18 cellular contexts compared by ENCODE assay signal in genomic region chr22:39927544-39927943, GRCh38. TPM values are rescaled to one million over a fixed set of nuclear protein-coding genes. Genes with fewer than 3 reads are reported as not detected.
DNase-seq lines count a peak whose midpoint lies in the region; ATAC-seq, FAIRE-seq and TF ChIP-seq lines count a peak whose summit lies in the region.
"Had no signal": no experiment of that assay in that cellular context is flagged by ENCODE, and none has a peak within 500 bp of the region (broad histone marks: within the 10 kb centered on the region; RNA-seq: fewer than 3 reads in every experiment).

No MANE protein-coding gene starts in this region.

- no peak overlapping the region for H3K27ac Mint-ChIP-seq in activated naive CD4-positive, alpha-beta T cell treated with anti-CD3 and anti-CD28 coated beads for 36 hours
- H3K27ac Mint-ChIP-seq: memory B cell had no signal

- DNase-seq in activated naive CD4-positive, alpha-beta T cell treated with anti-CD3 and anti-CD28 coated beads for 36 hours = peak; percentile 69
- no peak for DNase-seq in activated naive CD4-positive, alpha-beta T cell treated with Interleukin-2 at 50 U/mL for 16 hours
- DNase-seq in HuH-7 (ENCODE audit: low spot score) = peak; percentile 27
- DNase-seq in choroid plexus epithelial cell (ENCODE audit: low read depth) = no peak
- peak; percentile 54 for DNase-seq in stimulated activated naive CD8-positive, alpha-beta T cell treated with anti-CD3 and anti-CD28 coated beads, Interleukin-15, Interleukin-2, amounts not matched to agents 100 U/mL and 50 U/mL, for 24 hours
- DNase-seq in GM12892 (ENCODE audit: insufficient read length) = no peak
- no peak for DNase-seq in germinal center (ENCODE audit: low spot score)
- DNase-seq: activated effector memory CD4-positive, alpha-beta T cell treated with Interleukin-2 at 50 U/mL for 16 hours; AML-193; central memory CD4-positive, alpha-beta T cell; NCI-H2029 treated with DMSO at 0.1 percent for 48 hours; SK-N-SH had no signal

- TF ChIP-seq CTCF in choroid plexus epithelial cell (conservative IDR thresholded peaks at IDR 0.05; ENCODE audit: low read depth, low read length) = peak; percentile 18

- no peak overlapping the region for H3K4me3 Mint-ChIP-seq in activated naive CD4-positive, alpha-beta T cell treated with anti-CD3 and anti-CD28 coated beads for 36 hours
- H3K4me3 Mint-ChIP-seq: memory B cell had no signal

- CTCF ChIA-PET in activated naive CD4-positive, alpha-beta T cell treated with anti-CD3 and anti-CD28 coated beads for 36 hours (lab: Charles Lee) = interaction anchor here (0.6 to 4.4 kb wide), 6 partner anchors 9 to 420 kb away, joined by 3 to 35 read pairs (median 4); no protein-coding TSS in a partner anchor

- no peak overlapping the region for H3K4me3 ChIP-seq in choroid plexus epithelial cell (ENCODE audit: low read depth, low read length)
- H3K4me3 ChIP-seq: vagina had no signal

- FAIRE-seq in GM12892 (lab: Jason Lieb, UNC) = no peak

- peaks cover 33% of the 10 kb centered on the region for H3K4me1 Mint-ChIP-seq in activated naive CD4-positive, alpha-beta T cell treated with anti-CD3 and anti-CD28 coated beads for 36 hours (ENCODE audit: low read depth)

- H3K27me3 Mint-ChIP-seq in activated naive CD4-positive, alpha-beta T cell treated with anti-CD3 and anti-CD28 coated beads for 36 hours (ENCODE audit: low read depth) = no peaks in the 10 kb centered on the region
- H3K27me3 Mint-ChIP-seq: memory B cell had no signal

- peak; percentile 16 for ATAC-seq in stimulated activated naive CD8-positive, alpha-beta T cell treated with anti-CD3 and anti-CD28 coated beads, Interleukin-15, Interleukin-2, amounts not matched to agents 100 U/mL and 50 U/mL, for 24 hours
- ATAC-seq in GM18505 (IDR thresholded peaks at IDR 0.05; ENCODE audit: unreplicated experiment) = no peak

- TF ChIP-seq POLR2A in GM18505 (IDR thresholded peaks at IDR 0.05; ENCODE audit: borderline replicate concordance, extremely low read depth, insufficient read depth, insufficient read length) (no peak), GM12892 (IDR thresholded peaks at IDR 0.05; ENCODE audit: low read depth, low read length) (no peak)

- no peaks in the 10 kb centered on the region for H3K9me3 Mint-ChIP-seq in activated naive CD4-positive, alpha-beta T cell treated with anti-CD3 and anti-CD28 coated beads for 36 hours
- H3K9me3 Mint-ChIP-seq: memory B cell had no signal

- H3K36me3 Mint-ChIP-seq in activated naive CD4-positive, alpha-beta T cell treated with anti-CD3 and anti-CD28 coated beads for 36 hours (ENCODE audit: low read depth) = peaks cover 2% of the 10 kb centered on the region

- intact Hi-C loops in activated naive CD4-positive, alpha-beta T cell treated with anti-CD3 and anti-CD28 coated beads for 36 hours (cut with micrococcal nuclease) = loop anchor here (1.0 to 5.0 kb wide), 4 partner anchors 8 to 420 kb away; partner anchors contain the start of gene ADSL

RNA-seq across cellular contexts. Expression of gene GRAP2, which starts 26.7 kb away (rescaled TPM):
- 10 to 100 TPM; 25.5 to 29.4 TPM for total RNA-seq in activated naive CD4-positive, alpha-beta T cell treated with anti-CD3 and anti-CD28 coated beads for 36 hours
- polyA plus RNA-seq in GM12892 (2012; ENCODE audit: missing spikeins) = 3.3 TPM
- total RNA-seq: LHCN-M2 had no signal

RNA-seq across cellular contexts. Expression of gene TMA7B, which starts 32.7 kb away (rescaled TPM):
- total RNA-seq in activated naive CD4-positive, alpha-beta T cell treated with anti-CD3 and anti-CD28 coated beads for 36 hours = 1 to 10 TPM; 1.1 to 1.5 TPM
- not detected for polyA plus RNA-seq in GM12892 (2012; ENCODE audit: missing spikeins)
- total RNA-seq: Daoy, LHCN-M2 had no signal
- polyA plus RNA-seq: SK-N-SH had no signal

RNA-seq across cellular contexts. Expression of gene ENTHD1, which starts 34.0 kb away (rescaled TPM):
- under 1 TPM; 0.64 to 0.81 TPM for total RNA-seq in activated naive CD4-positive, alpha-beta T cell treated with anti-CD3 and anti-CD28 coated beads for 36 hours
- not detected for polyA plus RNA-seq in GM12892 (2012; ENCODE audit: missing spikeins)
- total RNA-seq: Daoy, LHCN-M2, posterior vena cava, vagina had no signal
- polyA plus RNA-seq: SK-N-SH had no signal

Comparison
In these comparisons a context has a peak if more than half of its experiments do, and no peak if none do; other contexts are left out.
1. DNase-seq: peak in activated naive CD4-positive, alpha-beta T cell treated with anti-CD3 and anti-CD28 coated beads for 36 hours (single experiment), HuH-7 (single experiment) and stimulated activated naive CD8-positive, alpha-beta T cell treated with anti-CD3 and anti-CD28 coated beads, Interleukin-15, Interleukin-2, amounts not matched to agents 100 U/mL and 50 U/mL, for 24 hours (single experiment); none in activated naive CD4-positive, alpha-beta T cell treated with Interleukin-2 at 50 U/mL for 16 hours (single experiment), choroid plexus epithelial cell (single experiment), GM12892 (single experiment) and germinal center (single experiment).